In genomic region chr11:29623144-29623722, GRCh38 we compare ENCODE assay signal across 16 cellular contexts.
"Had no signal": no experiment of that assay in that cellular context is flagged by ENCODE, and none has a peak within 500 bp of the region (broad histone marks: within the 10 kb centered on the region; RNA-seq: fewer than 3 reads in every experiment).

No MANE protein-coding gene starts in this region.

- H3K27me3 ChIP-seq: adrenal gland, left lung, thyroid gland had no signal

- ATAC-seq: esophagus mucosa; left lung; natural killer cell treated with Interleukin-12 subunit alpha and Interleukin-12 subunit beta and Interleukin-15 and Interleukin-18, amount 100 ng/mL, for 72 hours; SK-N-SH treated with all-trans-retinoic acid at 6 μM for 48 hours; stimulated activated naive B cell treated with anti-CD40 and anti-IgM and Interleukin-4, amounts not matched to agents 10 μg/mL and 1 μg/mL and 100 μg/mL, for 72 hours had no signal

- DNase-seq: activated CD4-positive, alpha-beta memory T cell treated with anti-CD3 and anti-CD28 coated beads, Interleukin-2, amount 10 ng/mL, durations not matched to agents 7 days and 5 days; activated effector memory CD4-positive, alpha-beta T cell treated with anti-CD3 and anti-CD28 coated beads, Interleukin-2, amount 50 U/mL, for 16 hours; activated T-cell treated with anti-CD3 and anti-CD28 coated beads, Interleukin-2, amount 50 U/mL, for 48 hours; adrenal gland; dorsolateral prefrontal cortex; left lung; mammary epithelial cell; stimulated activated CD4-positive, alpha-beta T cell treated with anti-CD3 and anti-CD28 coated beads, Interleukin-4, amount 100 ng/mL, for 1 hour; stimulated activated naive B cell treated with anti-CD40 and anti-IgM and Interleukin-4, amounts not matched to agents 10 μg/mL and 1 μg/mL and 100 μg/mL, for 72 hours; T-helper 1 cell; thyroid gland had no signal

- H3K9me3 ChIP-seq: adrenal gland, left lung, thyroid gland had no signal

- H3K4me3 Mint-ChIP-seq: activated CD4-positive, alpha-beta memory T cell treated with anti-CD3 and anti-CD28 coated beads, Interleukin-2, amount 10 ng/mL, durations not matched to agents 7 days and 5 days; activated naive CD4-positive, alpha-beta T cell treated with anti-CD3 and anti-CD28 coated beads, Interleukin-2, amount 50 U/mL, for 24 hours; natural killer cell treated with Interleukin-12 subunit alpha and Interleukin-12 subunit beta and Interleukin-15 and Interleukin-18, amount 100 ng/mL, for 72 hours; stimulated activated naive B cell treated with anti-CD40 and anti-IgM and Interleukin-4, amounts not matched to agents 10 μg/mL and 1 μg/mL and 100 μg/mL, for 72 hours had no signal

- H3K27ac Mint-ChIP-seq: activated CD4-positive, alpha-beta memory T cell treated with anti-CD3 and anti-CD28 coated beads, Interleukin-2, amount 10 ng/mL, durations not matched to agents 7 days and 5 days; activated naive CD4-positive, alpha-beta T cell treated with anti-CD3 and anti-CD28 coated beads, Interleukin-2, amount 50 U/mL, for 24 hours; natural killer cell treated with Interleukin-12 subunit alpha and Interleukin-12 subunit beta and Interleukin-15 and Interleukin-18, amount 100 ng/mL, for 72 hours; stimulated activated naive B cell treated with anti-CD40 and anti-IgM and Interleukin-4, amounts not matched to agents 10 μg/mL and 1 μg/mL and 100 μg/mL, for 72 hours had no signal

- H3K36me3 Mint-ChIP-seq: activated naive CD4-positive, alpha-beta T cell treated with anti-CD3 and anti-CD28 coated beads, Interleukin-2, amount 50 U/mL, for 24 hours; natural killer cell treated with Interleukin-12 subunit alpha and Interleukin-12 subunit beta and Interleukin-15 and Interleukin-18, amount 100 ng/mL, for 72 hours; stimulated activated naive B cell treated with anti-CD40 and anti-IgM and Interleukin-4, amounts not matched to agents 10 μg/mL and 1 μg/mL and 100 μg/mL, for 72 hours had no signal

- H3K4me3 ChIP-seq: adrenal gland, dorsolateral prefrontal cortex, left lung, thyroid gland had no signal

- H3K4me1 ChIP-seq: adrenal gland, left lung, thyroid gland had no signal

- H3K4me1 Mint-ChIP-seq: activated CD4-positive, alpha-beta memory T cell treated with anti-CD3 and anti-CD28 coated beads, Interleukin-2, amount 10 ng/mL, durations not matched to agents 7 days and 5 days; activated naive CD4-positive, alpha-beta T cell treated with anti-CD3 and anti-CD28 coated beads, Interleukin-2, amount 50 U/mL, for 24 hours; stimulated activated naive B cell treated with anti-CD40 and anti-IgM and Interleukin-4, amounts not matched to agents 10 μg/mL and 1 μg/mL and 100 μg/mL, for 72 hours had no signal

- H3K36me3 ChIP-seq: adrenal gland, left lung, thyroid gland had no signal

- H3K27ac ChIP-seq: adrenal gland, dorsolateral prefrontal cortex, left lung, thyroid gland, VCaP had no signal

- H3K27me3 Mint-ChIP-seq: activated CD4-positive, alpha-beta memory T cell treated with anti-CD3 and anti-CD28 coated beads, Interleukin-2, amount 10 ng/mL, durations not matched to agents 7 days and 5 days; activated naive CD4-positive, alpha-beta T cell treated with anti-CD3 and anti-CD28 coated beads, Interleukin-2, amount 50 U/mL, for 24 hours; natural killer cell treated with Interleukin-12 subunit alpha and Interleukin-12 subunit beta and Interleukin-15 and Interleukin-18, amount 100 ng/mL, for 72 hours; stimulated activated naive B cell treated with anti-CD40 and anti-IgM and Interleukin-4, amounts not matched to agents 10 μg/mL and 1 μg/mL and 100 μg/mL, for 72 hours had no signal
